In genomic region chr2:229342376-229342775, GRCh38 we compare ENCODE assay signal across 8 cellular contexts.
A peak's percentile ranks its signal among the peaks of the same experiment; 100 is the strongest.
DNase-seq lines count a peak whose midpoint lies in the region; ATAC-seq, FAIRE-seq and TF ChIP-seq lines count a peak whose summit lies in the region.

No MANE protein-coding gene starts in this region.

- H3K27ac Mint-ChIP-seq in osteocyte (ENCODE audit: unreplicated experiment) = no peak overlapping the region

- H3K4me3 ChIP-seq in dorsolateral prefrontal cortex (no peak overlapping the region), Peyer's patch (no peak overlapping the region), gastroesophageal sphincter (no peak overlapping the region)

- H3K27me3 Mint-ChIP-seq in osteocyte (ENCODE audit: unreplicated experiment) = no peaks in the 10 kb centered on the region

- ATAC-seq in gastroesophageal sphincter = no peak

- no peaks in the 10 kb centered on the region for H3K36me3 Mint-ChIP-seq in osteocyte (ENCODE audit: unreplicated experiment)

- intact Hi-C loops in dorsolateral prefrontal cortex (cut with DNase I) = loop anchor here (2.0 to 5.0 kb wide), 2 partner anchors 245 to 374 kb away; no protein-coding TSS in a partner anchor

- TF ChIP-seq EP300 in gastroesophageal sphincter (IDR thresholded peaks at IDR 0.05) = no peak

- no peaks in the 10 kb centered on the region for H3K4me1 Mint-ChIP-seq in osteocyte (ENCODE audit: unreplicated experiment)

- H3K4me1 ChIP-seq in Peyer's patch (no peaks in the 10 kb centered on the region), gastroesophageal sphincter (no peaks in the 10 kb centered on the region)

- WGBS in gastroesophageal sphincter (ENCODE audit: low coverage in 1 of 2), 2 donors = 34 to 55% methylated on average over 3 to 4 of the region's 4 CpGs

- H3K36me3 ChIP-seq in Peyer's patch (no peaks in the 10 kb centered on the region), gastroesophageal sphincter (no peaks in the 10 kb centered on the region)

- H3K9me3 Mint-ChIP-seq in osteocyte (ENCODE audit: unreplicated experiment) = no peaks in the 10 kb centered on the region

- no peak for TF ChIP-seq POLR2A in Peyer's patch (IDR thresholded peaks at IDR 0.05)
- TF ChIP-seq POLR2A in gastroesophageal sphincter (IDR thresholded peaks at IDR 0.05) = no peak

- H3K27me3 ChIP-seq in dorsolateral prefrontal cortex = no peaks in the 10 kb centered on the region
- no peaks in the 10 kb centered on the region for H3K27me3 ChIP-seq in Peyer's patch
- no peaks in the 10 kb centered on the region for H3K27me3 ChIP-seq in gastroesophageal sphincter

- H3K27ac ChIP-seq in dorsolateral prefrontal cortex (no peak overlapping the region), Peyer's patch (no peak overlapping the region), gastroesophageal sphincter (no peak overlapping the region)

- peak; percentile 12 for DNase-seq in GM03348 (ENCODE audit: low spot score)
- peak; percentile 16 for DNase-seq in KBM-7
- peak in 6 of 10 donors; percentile 7 to 55 (median 42) for DNase-seq in dorsolateral prefrontal cortex
- DNase-seq in osteocyte (ENCODE audit: extremely low spot score, unreplicated experiment) = no peak
- DNase-seq in Peyer's patch = no peak
- DNase-seq in SKM-1 (lab: John Stamatoyannopoulos, UW; ENCODE audit: unreplicated experiment) = no peak
- DNase-seq in urothelium cell line (ENCODE audit: low spot score) = no peak

- in situ Hi-C loops in KBM-7 (cut with MboI; ENCODE audit: low pct_unique_long_range_greater_than_20kb, low sequenced_read_pairs) = no loop called here

- FAIRE-seq in urothelium cell line (lab: Jason Lieb, UNC) = no peak

- H3K4me3 Mint-ChIP-seq in osteocyte (ENCODE audit: unreplicated experiment) = no peak overlapping the region

- TF ChIP-seq CTCF in dorsolateral prefrontal cortex (IDR thresholded peaks at IDR 0.05 in 54 of 56, conservative IDR thresholded peaks at IDR 0.05 in 2 of 56; ENCODE audit: low read depth in 1 of 56, partially characterized antibody in 56 of 56) (peak in 48 of 56 donors; percentile 13 to 67 (median 46)), osteocyte (IDR thresholded peaks at IDR 0.05) (peak; percentile 44), Peyer's patch (IDR thresholded peaks at IDR 0.05) (peak in 3 of 6 experiments; percentile 9 to 13 (median 11)), gastroesophageal sphincter (IDR thresholded peaks at IDR 0.05) (no peak)

- H3K9me3 ChIP-seq in Peyer's patch (no peaks in the 10 kb centered on the region), gastroesophageal sphincter (no peaks in the 10 kb centered on the region)

Comparison
In these comparisons a context has a peak if more than half of its experiments do, and no peak if none do; other contexts are left out.
1. DNase-seq: peak in GM03348 (single experiment), KBM-7 (single experiment) and dorsolateral prefrontal cortex (6 of 10); none in osteocyte (single experiment), Peyer's patch (0 of 3), SKM-1 (single experiment) and urothelium cell line (single experiment).
2. CTCF ChIP-seq: peak in dorsolateral prefrontal cortex (48 of 56) and osteocyte (single experiment); none in gastroesophageal sphincter (0 of 4).